ENCODE assay signal across 1 cellular context in the genomic region with DNA sequence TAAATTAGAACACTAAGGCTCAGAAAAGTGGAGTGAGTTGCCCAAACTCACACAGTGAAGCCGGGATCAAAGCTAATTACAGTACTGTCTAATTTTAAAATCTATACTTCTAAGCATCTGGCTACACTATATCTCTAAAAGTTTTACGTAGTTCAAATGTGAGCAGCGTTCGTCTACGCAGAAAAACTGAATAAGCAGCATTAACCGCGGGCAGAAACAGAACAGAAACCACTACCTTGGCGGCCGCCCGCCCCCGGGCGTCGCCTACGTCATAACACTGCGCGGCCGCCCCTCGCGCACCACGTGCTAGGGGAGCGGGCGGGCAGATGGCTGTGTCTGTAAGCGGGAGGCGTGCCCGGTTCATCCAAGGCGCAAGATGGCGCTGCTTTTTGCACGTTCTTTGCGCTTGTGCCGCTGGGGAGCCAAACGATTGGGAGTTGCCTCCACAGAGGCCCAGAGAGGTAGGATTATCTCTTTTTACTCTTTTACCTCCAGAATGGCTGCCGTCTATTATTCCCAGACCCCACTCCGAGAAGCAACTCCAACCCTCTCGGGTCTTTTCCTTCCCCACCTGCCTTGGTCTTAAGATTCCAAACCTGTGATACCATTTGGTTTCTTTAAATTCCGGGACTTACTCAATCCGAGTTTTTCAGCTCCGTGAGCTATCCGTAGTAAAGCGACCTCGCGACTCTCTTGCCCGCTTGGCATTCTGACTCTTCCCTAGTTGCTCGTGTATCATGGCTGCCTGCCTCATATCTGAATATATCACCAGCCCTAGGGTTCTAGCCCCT.
TF ChIP-seq lines count a peak whose summit lies in the region.

Gene SPRYD4, plus strand, starts transcription at position 363 of the 791 bp plus-strand sequence. Its CDS starts 14 bp downstream, at position 377.

TF ChIP-seq in HepG2, 621 proteins besides CTCF, POLR2A, EP300 and RAD21 (continued from another document and continues in another):
- TF ChIP-seq, protein P1, sequence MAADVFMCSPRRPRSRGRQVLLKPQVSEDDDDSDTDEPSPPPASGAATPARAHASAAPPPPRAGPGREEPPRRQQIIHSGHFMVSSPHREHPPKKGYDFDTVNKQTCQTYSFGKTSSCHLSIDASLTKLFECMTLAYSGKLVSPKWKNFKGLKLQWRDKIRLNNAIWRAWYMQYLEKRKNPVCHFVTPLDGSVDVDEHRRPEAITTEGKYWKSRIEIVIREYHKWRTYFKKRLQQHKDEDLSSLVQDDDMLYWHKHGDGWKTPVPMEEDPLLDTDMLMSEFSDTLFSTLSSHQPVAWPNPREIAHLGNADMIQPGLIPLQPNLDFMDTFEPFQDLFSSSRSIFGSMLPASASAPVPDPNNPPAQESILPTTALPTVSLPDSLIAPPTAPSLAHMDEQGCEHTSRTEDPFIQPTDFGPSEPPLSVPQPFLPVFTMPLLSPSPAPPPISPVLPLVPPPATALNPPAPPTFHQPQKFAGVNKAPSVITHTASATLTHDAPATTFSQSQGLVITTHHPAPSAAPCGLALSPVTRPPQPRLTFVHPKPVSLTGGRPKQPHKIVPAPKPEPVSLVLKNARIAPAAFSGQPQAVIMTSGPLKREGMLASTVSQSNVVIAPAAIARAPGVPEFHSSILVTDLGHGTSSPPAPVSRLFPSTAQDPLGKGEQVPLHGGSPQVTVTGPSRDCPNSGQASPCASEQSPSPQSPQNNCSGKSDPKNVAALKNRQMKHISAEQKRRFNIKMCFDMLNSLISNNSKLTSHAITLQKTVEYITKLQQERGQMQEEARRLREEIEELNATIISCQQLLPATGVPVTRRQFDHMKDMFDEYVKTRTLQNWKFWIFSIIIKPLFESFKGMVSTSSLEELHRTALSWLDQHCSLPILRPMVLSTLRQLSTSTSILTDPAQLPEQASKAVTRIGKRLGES (CRISPR knock-in tag; IDR thresholded peaks at IDR 0.05; ENCODE audit: borderline replicate concordance): no peak; the same call in 1 of the 2 replicates
- TF ChIP-seq SIN3B (IDR thresholded peaks at IDR 0.05; ENCODE audit: low read length) (peak; percentile 86), DNMT3B (CRISPR knock-in tag; conservative IDR thresholded peaks at IDR 0.05) (no peak), MAF1 (CRISPR knock-in tag; IDR thresholded peaks at IDR 0.05; ENCODE audit: borderline replicate concordance) (0 out of 2 replicates have a peak, but pooled peaks have one; percentile 36), ZNF362 (CRISPR knock-in tag; IDR thresholded peaks at IDR 0.05; ENCODE audit: borderline replicate concordance) (peak; percentile 36; the same call in 1 of the 2 replicates), NFE2L2 (IDR thresholded peaks at IDR 0.05; ENCODE audit: low read length) (no peak), SYNCRIP (IDR thresholded peaks at IDR 0.05; ENCODE audit: insufficient read depth, low read depth, low read length) (no peak), SALL1 (CRISPR knock-in tag; IDR thresholded peaks at IDR 0.05) (peak; percentile 92), ZNF724P (CRISPR knock-in tag; IDR thresholded peaks at IDR 0.05; ENCODE audit: borderline replicate concordance) (no peak), CEBPZ (IDR thresholded peaks at IDR 0.05; ENCODE audit: low read length) (no peak), CSRNP2 (CRISPR knock-in tag; conservative IDR thresholded peaks at IDR 0.05; ENCODE audit: low read depth) (0 out of 2 replicates have a peak, but pooled peaks have one; percentile 3), SP5 (CRISPR knock-in tag; IDR thresholded peaks at IDR 0.05; ENCODE audit: borderline replicate concordance, low read depth) (peak; percentile 82), GZF1 (CRISPR knock-in tag; IDR thresholded peaks at IDR 0.05) (no peak), ZNF749 (CRISPR knock-in tag; IDR thresholded peaks at IDR 0.05; ENCODE audit: borderline replicate concordance) (peak; percentile 62; the same call in 1 of the 2 replicates), TMF1 (CRISPR knock-in tag; IDR thresholded peaks at IDR 0.05; ENCODE audit: low read depth) (peak; percentile 62), SMARCC2 (IDR thresholded peaks at IDR 0.05) (no peak), PAWR (CRISPR knock-in tag; IDR thresholded peaks at IDR 0.05; ENCODE audit: borderline replicate concordance) (no peak), TCF7 (IDR thresholded peaks at IDR 0.05; ENCODE audit: low read depth) (no peak), ZNF547 (CRISPR knock-in tag; IDR thresholded peaks at IDR 0.05) (peak; percentile 93), NR1H2 (CRISPR knock-in tag; IDR thresholded peaks at IDR 0.05; ENCODE audit: borderline replicate concordance, low read depth) (no peak), LRRFIP1 (CRISPR knock-in tag; conservative IDR thresholded peaks at IDR 0.05) (no peak), SP2 (CRISPR knock-in tag; IDR thresholded peaks at IDR 0.05) (0 out of 2 replicates have a peak, but pooled peaks have one; percentile 16), ZNF337 (CRISPR knock-in tag; IDR thresholded peaks at IDR 0.05; ENCODE audit: borderline replicate concordance, low read depth) (peak; percentile 80; the same call in 1 of the 2 replicates), ZNF569 (CRISPR knock-in tag; IDR thresholded peaks at IDR 0.05; ENCODE audit: borderline replicate concordance) (peak; percentile 95; the same call in 1 of the 2 replicates), ZNF468 (CRISPR knock-in tag; IDR thresholded peaks at IDR 0.05) (no peak), ZNF766 (CRISPR knock-in tag; IDR thresholded peaks at IDR 0.05; ENCODE audit: borderline replicate concordance) (peak; percentile 88), MEIS1 (CRISPR knock-in tag; IDR thresholded peaks at IDR 0.05; ENCODE audit: borderline replicate concordance) (peak; percentile 25), ZMAT5 (CRISPR knock-in tag; IDR thresholded peaks at IDR 0.05; ENCODE audit: borderline replicate concordance, low read depth) (no peak), PAX8 (CRISPR knock-in tag; IDR thresholded peaks at IDR 0.05; ENCODE audit: borderline replicate concordance) (no peak), ZNF138 (CRISPR knock-in tag; IDR thresholded peaks at IDR 0.05; ENCODE audit: low read depth) (peak; percentile 81; the same call in 1 of the 2 replicates), TP53 (CRISPR knock-in tag; conservative IDR thresholded peaks at IDR 0.05) (peak; percentile 52; the same call in 1 of the 2 replicates), PTBP1 (IDR thresholded peaks at IDR 0.05; ENCODE audit: low read depth, low read length, poor library complexity, severe bottlenecking) (no peak)
- TF ChIP-seq, protein P2, sequence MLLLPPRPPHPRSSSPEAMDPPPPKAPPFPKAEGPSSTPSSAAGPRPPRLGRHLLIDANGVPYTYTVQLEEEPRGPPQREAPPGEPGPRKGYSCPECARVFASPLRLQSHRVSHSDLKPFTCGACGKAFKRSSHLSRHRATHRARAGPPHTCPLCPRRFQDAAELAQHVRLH (CRISPR knock-in tag; IDR thresholded peaks at IDR 0.05; ENCODE audit: borderline replicate concordance, low read depth): peak; percentile 94
- TF ChIP-seq, protein P3, sequence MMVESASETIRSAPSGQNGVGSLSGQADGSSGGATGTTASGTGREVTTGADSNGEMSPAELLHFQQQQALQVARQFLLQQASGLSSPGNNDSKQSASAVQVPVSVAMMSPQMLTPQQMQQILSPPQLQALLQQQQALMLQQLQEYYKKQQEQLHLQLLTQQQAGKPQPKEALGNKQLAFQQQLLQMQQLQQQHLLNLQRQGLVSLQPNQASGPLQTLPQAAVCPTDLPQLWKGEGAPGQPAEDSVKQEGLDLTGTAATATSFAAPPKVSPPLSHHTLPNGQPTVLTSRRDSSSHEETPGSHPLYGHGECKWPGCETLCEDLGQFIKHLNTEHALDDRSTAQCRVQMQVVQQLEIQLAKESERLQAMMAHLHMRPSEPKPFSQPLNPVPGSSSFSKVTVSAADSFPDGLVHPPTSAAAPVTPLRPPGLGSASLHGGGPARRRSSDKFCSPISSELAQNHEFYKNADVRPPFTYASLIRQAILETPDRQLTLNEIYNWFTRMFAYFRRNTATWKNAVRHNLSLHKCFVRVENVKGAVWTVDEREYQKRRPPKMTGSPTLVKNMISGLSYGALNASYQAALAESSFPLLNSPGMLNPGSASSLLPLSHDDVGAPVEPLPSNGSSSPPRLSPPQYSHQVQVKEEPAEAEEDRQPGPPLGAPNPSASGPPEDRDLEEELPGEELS (CRISPR knock-in tag; IDR thresholded peaks at IDR 0.05): no peak
- TF ChIP-seq, protein P4, sequence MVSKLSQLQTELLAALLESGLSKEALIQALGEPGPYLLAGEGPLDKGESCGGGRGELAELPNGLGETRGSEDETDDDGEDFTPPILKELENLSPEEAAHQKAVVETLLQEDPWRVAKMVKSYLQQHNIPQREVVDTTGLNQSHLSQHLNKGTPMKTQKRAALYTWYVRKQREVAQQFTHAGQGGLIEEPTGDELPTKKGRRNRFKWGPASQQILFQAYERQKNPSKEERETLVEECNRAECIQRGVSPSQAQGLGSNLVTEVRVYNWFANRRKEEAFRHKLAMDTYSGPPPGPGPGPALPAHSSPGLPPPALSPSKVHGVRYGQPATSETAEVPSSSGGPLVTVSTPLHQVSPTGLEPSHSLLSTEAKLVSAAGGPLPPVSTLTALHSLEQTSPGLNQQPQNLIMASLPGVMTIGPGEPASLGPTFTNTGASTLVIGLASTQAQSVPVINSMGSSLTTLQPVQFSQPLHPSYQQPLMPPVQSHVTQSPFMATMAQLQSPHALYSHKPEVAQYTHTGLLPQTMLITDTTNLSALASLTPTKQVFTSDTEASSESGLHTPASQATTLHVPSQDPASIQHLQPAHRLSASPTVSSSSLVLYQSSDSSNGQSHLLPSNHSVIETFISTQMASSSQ (IDR thresholded peaks at IDR 0.05; ENCODE audit: low read depth): no peak
- TF ChIP-seq, protein P4 (CRISPR knock-in tag; IDR thresholded peaks at IDR 0.05; ENCODE audit: borderline replicate concordance): peak; percentile 73; the same call in 1 of the 2 replicates
